In genomic region chr5:131609774-131610173, GRCh38 we compare ENCODE assay signal across 1 cellular context.
TF ChIP-seq lines count a peak whose summit lies in the region.

No MANE protein-coding gene starts in this region.

TF ChIP-seq in GM23338, 12 proteins besides CTCF, POLR2A, EP300 and RAD21 (continued from another document):
- TF ChIP-seq, protein P1, sequence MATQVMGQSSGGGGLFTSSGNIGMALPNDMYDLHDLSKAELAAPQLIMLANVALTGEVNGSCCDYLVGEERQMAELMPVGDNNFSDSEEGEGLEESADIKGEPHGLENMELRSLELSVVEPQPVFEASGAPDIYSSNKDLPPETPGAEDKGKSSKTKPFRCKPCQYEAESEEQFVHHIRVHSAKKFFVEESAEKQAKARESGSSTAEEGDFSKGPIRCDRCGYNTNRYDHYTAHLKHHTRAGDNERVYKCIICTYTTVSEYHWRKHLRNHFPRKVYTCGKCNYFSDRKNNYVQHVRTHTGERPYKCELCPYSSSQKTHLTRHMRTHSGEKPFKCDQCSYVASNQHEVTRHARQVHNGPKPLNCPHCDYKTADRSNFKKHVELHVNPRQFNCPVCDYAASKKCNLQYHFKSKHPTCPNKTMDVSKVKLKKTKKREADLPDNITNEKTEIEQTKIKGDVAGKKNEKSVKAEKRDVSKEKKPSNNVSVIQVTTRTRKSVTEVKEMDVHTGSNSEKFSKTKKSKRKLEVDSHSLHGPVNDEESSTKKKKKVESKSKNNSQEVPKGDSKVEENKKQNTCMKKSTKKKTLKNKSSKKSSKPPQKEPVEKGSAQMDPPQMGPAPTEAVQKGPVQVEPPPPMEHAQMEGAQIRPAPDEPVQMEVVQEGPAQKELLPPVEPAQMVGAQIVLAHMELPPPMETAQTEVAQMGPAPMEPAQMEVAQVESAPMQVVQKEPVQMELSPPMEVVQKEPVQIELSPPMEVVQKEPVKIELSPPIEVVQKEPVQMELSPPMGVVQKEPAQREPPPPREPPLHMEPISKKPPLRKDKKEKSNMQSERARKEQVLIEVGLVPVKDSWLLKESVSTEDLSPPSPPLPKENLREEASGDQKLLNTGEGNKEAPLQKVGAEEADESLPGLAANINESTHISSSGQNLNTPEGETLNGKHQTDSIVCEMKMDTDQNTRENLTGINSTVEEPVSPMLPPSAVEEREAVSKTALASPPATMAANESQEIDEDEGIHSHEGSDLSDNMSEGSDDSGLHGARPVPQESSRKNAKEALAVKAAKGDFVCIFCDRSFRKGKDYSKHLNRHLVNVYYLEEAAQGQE (IDR thresholded peaks at IDR 0.05; ENCODE audit: unreplicated experiment), result no peak
- TF ChIP-seq JUNB (IDR thresholded peaks at IDR 0.05; ENCODE audit: unreplicated experiment) (no peak), ETS1 (IDR thresholded peaks at IDR 0.05) (no peak)
- TF ChIP-seq, protein P2, sequence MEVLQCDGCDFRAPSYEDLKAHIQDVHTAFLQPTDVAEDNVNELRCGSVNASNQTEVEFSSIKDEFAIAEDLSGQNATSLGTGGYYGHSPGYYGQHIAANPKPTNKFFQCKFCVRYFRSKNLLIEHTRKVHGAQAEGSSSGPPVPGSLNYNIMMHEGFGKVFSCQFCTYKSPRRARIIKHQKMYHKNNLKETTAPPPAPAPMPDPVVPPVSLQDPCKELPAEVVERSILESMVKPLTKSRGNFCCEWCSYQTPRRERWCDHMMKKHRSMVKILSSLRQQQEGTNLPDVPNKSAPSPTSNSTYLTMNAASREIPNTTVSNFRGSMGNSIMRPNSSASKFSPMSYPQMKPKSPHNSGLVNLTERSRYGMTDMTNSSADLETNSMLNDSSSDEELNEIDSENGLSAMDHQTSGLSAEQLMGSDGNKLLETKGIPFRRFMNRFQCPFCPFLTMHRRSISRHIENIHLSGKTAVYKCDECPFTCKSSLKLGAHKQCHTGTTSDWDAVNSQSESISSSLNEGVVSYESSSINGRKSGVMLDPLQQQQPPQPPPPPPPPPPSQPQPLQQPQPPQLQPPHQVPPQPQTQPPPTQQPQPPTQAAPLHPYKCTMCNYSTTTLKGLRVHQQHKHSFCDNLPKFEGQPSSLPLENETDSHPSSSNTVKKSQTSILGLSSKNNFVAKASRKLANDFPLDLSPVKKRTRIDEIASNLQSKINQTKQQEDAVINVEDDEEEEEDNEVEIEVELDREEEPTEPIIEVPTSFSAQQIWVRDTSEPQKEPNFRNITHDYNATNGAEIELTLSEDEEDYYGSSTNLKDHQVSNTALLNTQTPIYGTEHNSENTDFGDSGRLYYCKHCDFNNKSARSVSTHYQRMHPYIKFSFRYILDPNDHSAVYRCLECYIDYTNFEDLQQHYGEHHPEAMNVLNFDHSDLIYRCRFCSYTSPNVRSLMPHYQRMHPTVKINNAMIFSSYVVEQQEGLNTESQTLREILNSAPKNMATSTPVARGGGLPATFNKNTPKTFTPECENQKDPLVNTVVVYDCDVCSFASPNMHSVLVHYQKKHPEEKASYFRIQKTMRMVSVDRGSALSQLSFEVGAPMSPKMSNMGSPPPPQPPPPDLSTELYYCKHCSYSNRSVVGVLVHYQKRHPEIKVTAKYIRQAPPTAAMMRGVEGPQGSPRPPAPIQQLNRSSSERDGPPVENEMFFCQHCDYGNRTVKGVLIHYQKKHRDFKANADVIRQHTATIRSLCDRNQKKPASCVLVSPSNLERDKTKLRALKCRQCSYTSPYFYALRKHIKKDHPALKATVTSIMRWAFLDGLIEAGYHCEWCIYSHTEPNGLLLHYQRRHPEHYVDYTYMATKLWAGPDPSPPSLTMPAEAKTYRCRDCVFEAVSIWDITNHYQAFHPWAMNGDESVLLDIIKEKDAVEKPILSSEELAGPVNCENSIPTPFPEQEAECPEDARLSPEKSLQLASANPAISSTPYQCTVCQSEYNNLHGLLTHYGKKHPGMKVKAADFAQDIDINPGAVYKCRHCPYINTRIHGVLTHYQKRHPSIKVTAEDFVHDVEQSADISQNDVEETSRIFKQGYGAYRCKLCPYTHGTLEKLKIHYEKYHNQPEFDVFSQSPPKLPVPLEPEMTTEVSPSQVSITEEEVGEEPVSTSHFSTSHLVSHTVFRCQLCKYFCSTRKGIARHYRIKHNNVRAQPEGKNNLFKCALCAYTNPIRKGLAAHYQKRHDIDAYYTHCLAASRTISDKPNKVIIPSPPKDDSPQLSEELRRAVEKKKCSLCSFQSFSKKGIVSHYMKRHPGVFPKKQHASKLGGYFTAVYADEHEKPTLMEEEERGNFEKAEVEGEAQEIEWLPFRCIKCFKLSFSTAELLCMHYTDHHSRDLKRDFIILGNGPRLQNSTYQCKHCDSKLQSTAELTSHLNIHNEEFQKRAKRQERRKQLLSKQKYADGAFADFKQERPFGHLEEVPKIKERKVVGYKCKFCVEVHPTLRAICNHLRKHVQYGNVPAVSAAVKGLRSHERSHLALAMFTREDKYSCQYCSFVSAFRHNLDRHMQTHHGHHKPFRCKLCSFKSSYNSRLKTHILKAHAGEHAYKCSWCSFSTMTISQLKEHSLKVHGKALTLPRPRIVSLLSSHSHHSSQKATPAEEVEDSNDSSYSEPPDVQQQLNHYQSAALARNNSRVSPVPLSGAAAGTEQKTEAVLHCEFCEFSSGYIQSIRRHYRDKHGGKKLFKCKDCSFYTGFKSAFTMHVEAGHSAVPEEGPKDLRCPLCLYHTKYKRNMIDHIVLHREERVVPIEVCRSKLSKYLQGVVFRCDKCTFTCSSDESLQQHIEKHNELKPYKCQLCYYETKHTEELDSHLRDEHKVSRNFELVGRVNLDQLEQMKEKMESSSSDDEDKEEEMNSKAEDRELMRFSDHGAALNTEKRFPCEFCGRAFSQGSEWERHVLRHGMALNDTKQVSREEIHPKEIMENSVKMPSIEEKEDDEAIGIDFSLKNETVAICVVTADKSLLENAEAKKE (CRISPR knock-in tag; IDR thresholded peaks at IDR 0.05), result no peak
